ENCODE assay signal across 27 cellular contexts in genomic region chr1:10291705-10292104, GRCh38.
DNase-seq lines count a peak whose midpoint lies in the region; ATAC-seq, FAIRE-seq and TF ChIP-seq lines count a peak whose summit lies in the region.
"Had no signal": no experiment of that assay in that cellular context is flagged by ENCODE, and none has a peak within 500 bp of the region (broad histone marks: within the 10 kb centered on the region; RNA-seq: fewer than 3 reads in every experiment).

No MANE protein-coding gene starts in this region.

- H3K27me3 ChIP-seq in PC-3 (ENCODE audit: low read length) (no peaks in the 10 kb centered on the region), dorsolateral prefrontal cortex (no peaks in the 10 kb centered on the region), pancreas (no peaks in the 10 kb centered on the region)
- H3K27me3 ChIP-seq: BLaER1, MG63 had no signal

- TF ChIP-seq CTCF in PC-3 (conservative IDR thresholded peaks at IDR 0.05; ENCODE audit: low read depth, low read length) (no peak), dorsolateral prefrontal cortex (IDR thresholded peaks at IDR 0.05 in 54 of 56, conservative IDR thresholded peaks at IDR 0.05 in 2 of 56; ENCODE audit: low read depth in 1 of 56, partially characterized antibody in 56 of 56) (no peak), pancreas (IDR thresholded peaks at IDR 0.05) (no peak)

- no peaks in the 10 kb centered on the region for H3K27me3 Mint-ChIP-seq in stimulated activated memory B cell treated with anti-CD40 and anti-IgM and Interleukin-4, amounts not matched to agents 10 μg/mL and 1 μg/mL and 100 μg/mL, for 72 hours
- H3K27me3 Mint-ChIP-seq: CD4-positive, alpha-beta T cell; IgD-negative memory B cell had no signal

- H3K36me3 ChIP-seq in PC-3 (ENCODE audit: low read depth, low read length) (peaks cover 21% of the 10 kb centered on the region; the same call in 1 of the 2 replicates), pancreas (peaks cover 0 to 26% (median 3%) of the 10 kb centered on the region in 3 donors)

- H3K27ac ChIP-seq in PC-3 (ENCODE audit: low read length) (no peak overlapping the region), dorsolateral prefrontal cortex (peak overlapping the region in 50 of 59 donors; percentile 1 to 96 (median 57)), pancreas (no peak overlapping the region)
- H3K27ac ChIP-seq: BLaER1, PC-9 had no signal

- peaks cover 58% of the 10 kb centered on the region for H3K36me3 Mint-ChIP-seq in stimulated activated memory B cell treated with anti-CD40 and anti-IgM and Interleukin-4, amounts not matched to agents 10 μg/mL and 1 μg/mL and 100 μg/mL, for 72 hours

- DNase-seq in PC-3 (no peak), dorsolateral prefrontal cortex (no peak), pancreas (no peak), epidermal melanocyte (ENCODE audit: insufficient read length, low spot score) (no peak), dermis blood vessel endothelial cell (no peak), NOMO-1 treated with dmso at 0.1 percent for 144 hours (lab: John Stamatoyannopoulos, UW; ENCODE audit: unreplicated experiment) (no peak)
- DNase-seq: ACHN; Caco-2; CD4-positive, alpha-beta T cell; DND-41; HCEC 1CT; Karpas-422; MG63; NCI-H1417; NCI-H1694 treated with DMSO at 0.1 percent for 48 hours; NCI-H2081 treated with DMSO at 0.1 percent for 48 hours; NCI-H446; NCI-H526; PC-9; RPMI8226; SHP77 had no signal

- H3K9me3 ChIP-seq in PC-3 (ENCODE audit: low read length) (no peaks in the 10 kb centered on the region), pancreas (no peaks in the 10 kb centered on the region)
- H3K9me3 ChIP-seq: BLaER1, Caco-2, MG63 had no signal

- H4K20me1 ChIP-seq in PC-3 (ENCODE audit: low read length) = no peaks in the 10 kb centered on the region
- H4K20me1 ChIP-seq: BLaER1 had no signal

- H3K9ac ChIP-seq in PC-3 (ENCODE audit: low read length) = no peak overlapping the region
- H3K9ac ChIP-seq: BLaER1 had no signal

- H3K4me2 ChIP-seq in PC-3 (ENCODE audit: low read length) = peak overlapping the region; percentile 23; the same call in 1 of the 2 replicates
- H3K4me2 ChIP-seq: BLaER1, GM23338, PC-9 had no signal

- H3K9me2 ChIP-seq in PC-3 (replicated peaks; ENCODE audit: low read length) = no peaks in the 10 kb centered on the region

- H3K4me3 ChIP-seq in PC-3 (ENCODE audit: low read length) = no peak overlapping the region
- no peak overlapping the region for H3K4me3 ChIP-seq in dorsolateral prefrontal cortex
- no peak overlapping the region for H3K4me3 ChIP-seq in pancreas
- H3K4me3 ChIP-seq: BLaER1, GM23338, MG63, PC-9 had no signal

- 81 to 95% methylated on average over 1 of the region's 1 CpG for WGBS in pancreas, 2 donors

- no peaks in the 10 kb centered on the region for H3K9me3 Mint-ChIP-seq in stimulated activated memory B cell treated with anti-CD40 and anti-IgM and Interleukin-4, amounts not matched to agents 10 μg/mL and 1 μg/mL and 100 μg/mL, for 72 hours
- H3K9me3 Mint-ChIP-seq: CD4-positive, alpha-beta T cell; GM23338; IgD-negative memory B cell had no signal

- no peak for ATAC-seq in PC-3
- ATAC-seq in pancreas = no peak
- ATAC-seq in stimulated activated memory B cell treated with anti-CD40 and anti-IgM and Interleukin-4, amounts not matched to agents 10 μg/mL and 1 μg/mL and 100 μg/mL, for 72 hours = no peak
- ATAC-seq: GM23338 had no signal

- BruUV-seq in PC-3 (replicated peaks; lab: Mats Ljungman, UMichigan) = no TSS peak

- CTCF ChIA-PET in PC-3 (lab: Charles Lee) = no interaction called here

- no peak overlapping the region for H2AFZ ChIP-seq in PC-3 (ENCODE audit: low read length)
- H2AFZ ChIP-seq: GM23338, PC-9 had no signal

- H3K4me1 ChIP-seq in PC-3 (ENCODE audit: insufficient read depth, low read length) = peaks cover 9% of the 10 kb centered on the region
- peaks cover 0 to 4% (median 3%) of the 10 kb centered on the region in 3 donors for H3K4me1 ChIP-seq in pancreas
- H3K4me1 ChIP-seq: Caco-2 had no signal

- POLR2A ChIA-PET in PC-3 (lab: Charles Lee; ENCODE audit: unreplicated experiment) = no interaction called here

- intact Hi-C loops in PC-3 (cut with micrococcal nuclease) (no loop called here), dorsolateral prefrontal cortex (cut with DNase I) (no loop called here), pancreas (cut with DNase I) (no loop called here)

- no peaks in the 10 kb centered on the region for H3F3A ChIP-seq in PC-3 (ENCODE audit: low read length, unreplicated experiment)

- H3K27ac Mint-ChIP-seq in stimulated activated memory B cell treated with anti-CD40 and anti-IgM and Interleukin-4, amounts not matched to agents 10 μg/mL and 1 μg/mL and 100 μg/mL, for 72 hours = no peak overlapping the region
- H3K27ac Mint-ChIP-seq: CD4-positive, alpha-beta T cell; GM23338; IgD-negative memory B cell had no signal

- no peak overlapping the region for H3K4me3 Mint-ChIP-seq in stimulated activated memory B cell treated with anti-CD40 and anti-IgM and Interleukin-4, amounts not matched to agents 10 μg/mL and 1 μg/mL and 100 μg/mL, for 72 hours
- H3K4me3 Mint-ChIP-seq: CD4-positive, alpha-beta T cell; GM23338; IgD-negative memory B cell had no signal

- FAIRE-seq in pancreas (lab: Jason Lieb, UNC) = peak; percentile 5
- FAIRE-seq: GM12891, HTR-8/SVneo had no signal

- no peaks in the 10 kb centered on the region for H3K4me1 Mint-ChIP-seq in stimulated activated memory B cell treated with anti-CD40 and anti-IgM and Interleukin-4, amounts not matched to agents 10 μg/mL and 1 μg/mL and 100 μg/mL, for 72 hours
- H3K4me1 Mint-ChIP-seq: GM23338, IgD-negative memory B cell had no signal

- no peaks in the 10 kb centered on the region for H3K79me2 ChIP-seq in PC-3 (ENCODE audit: low read length)

Comparison
In these comparisons a context has a peak if more than half of its experiments do, and no peak if none do; other contexts are left out.
1. H3K27ac ChIP-seq: peak in dorsolateral prefrontal cortex (50 of 59); none in PC-3 (single experiment) and pancreas (0 of 4).